Comparison of ENCODE assay signal across 8 cellular contexts in the genomic region with DNA sequence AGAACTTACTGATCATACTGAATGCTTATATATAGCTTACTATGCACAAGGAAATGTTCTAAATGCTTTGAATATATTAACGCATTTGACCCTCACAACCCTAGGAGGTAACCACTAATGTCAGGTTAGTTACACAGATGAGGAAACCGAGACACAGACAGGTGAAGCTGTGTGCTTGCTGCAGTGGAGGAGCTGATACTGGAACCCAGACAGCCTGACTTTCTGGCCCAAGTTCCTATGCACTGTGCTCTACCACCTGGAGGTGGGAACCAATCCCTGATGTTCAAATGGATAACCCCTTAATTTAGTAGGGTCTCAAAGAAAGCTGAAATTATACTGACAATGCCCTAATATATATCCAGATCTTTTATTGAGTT.
DNase-seq lines count a peak whose midpoint lies in the region; ATAC-seq lines count a peak whose summit lies in the region.
"Had no signal": no experiment of that assay in that cellular context is flagged by ENCODE, and none has a peak within 500 bp of the region (broad histone marks: within the 10 kb centered on the region; RNA-seq: fewer than 3 reads in every experiment).

No MANE protein-coding gene starts in this region.

- no peaks in the 10 kb centered on the region for H3K27me3 ChIP-seq in rectal smooth muscle tissue (ENCODE audit: control insufficient read depth, insufficient read depth, low read length)
- H3K27me3 ChIP-seq: Peyer's patch had no signal

- H3K4me1 ChIP-seq in rectal smooth muscle tissue (ENCODE audit: control insufficient read depth, insufficient read depth, low read length) = peaks cover 71% of the 10 kb centered on the region

- DNase-seq in GOT3 (lab: John Stamatoyannopoulos, UW) (no peak), NCI-H446 (lab: John Stamatoyannopoulos, UW) (no peak)

- H3K27ac ChIP-seq in rectal smooth muscle tissue (ENCODE audit: low read depth, low read length) = peak overlapping the region; percentile 75

- peak; percentile 27 for ATAC-seq in GM18909 (IDR thresholded peaks at IDR 0.05; ENCODE audit: poor library complexity, unreplicated experiment)
- peak; percentile 17 for ATAC-seq in GM21619 (IDR thresholded peaks at IDR 0.05; ENCODE audit: unreplicated experiment)
- ATAC-seq in HG03378 (IDR thresholded peaks at IDR 0.05; ENCODE audit: unreplicated experiment) = peak; percentile 13
- ATAC-seq in HG02970 (IDR thresholded peaks at IDR 0.05; ENCODE audit: low FRiP score, unreplicated experiment) = no peak

- no peak overlapping the region for H3K9ac ChIP-seq in rectal smooth muscle tissue (ENCODE audit: low read length)

- H3K36me3 ChIP-seq in rectal smooth muscle tissue (ENCODE audit: control insufficient read depth, insufficient read depth, low read length) = peaks cover 6% of the 10 kb centered on the region
- H3K36me3 ChIP-seq: Peyer's patch had no signal

- H3K4me3 ChIP-seq in rectal smooth muscle tissue (ENCODE audit: low read length) = no peak overlapping the region
- H3K4me3 ChIP-seq: Peyer's patch had no signal
